In the genomic region with DNA sequence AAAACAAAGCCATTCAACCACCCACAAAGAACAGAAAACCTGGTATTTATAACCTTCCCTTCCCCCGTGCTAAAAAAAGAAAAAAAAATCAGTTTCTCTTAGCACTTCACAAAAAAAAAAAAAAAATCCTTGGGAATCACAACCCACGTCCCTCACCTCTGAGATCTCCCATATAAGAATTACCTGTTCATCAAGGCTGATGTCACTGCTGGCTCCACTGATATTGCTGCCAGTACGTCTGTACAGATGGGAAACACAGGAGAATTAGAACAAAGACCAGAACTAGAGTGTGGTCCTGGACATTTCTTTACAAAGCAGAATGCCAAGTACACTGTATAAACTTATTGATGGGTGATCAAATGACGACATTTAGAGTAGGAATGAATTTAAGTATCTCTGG, we compare ENCODE assay signal across 23 cellular contexts.
"Had no signal": no experiment of that assay in that cellular context is flagged by ENCODE, and none has a peak within 500 bp of the region (broad histone marks: within the 10 kb centered on the region; RNA-seq: fewer than 3 reads in every experiment).

No MANE protein-coding gene starts in this region.

- H3K27me3 Mint-ChIP-seq: activated CD4-positive, alpha-beta memory T cell treated with anti-CD3 and anti-CD28 coated beads for 36 hours; activated CD4-positive, alpha-beta T cell treated with anti-CD3 and anti-CD28 coated beads for 36 hours; activated CD4-positive, alpha-beta T cell treated with anti-CD3 and anti-CD28 coated beads, Interleukin-2, amount 10 ng/mL, durations not matched to agents 24 days and 14 days; activated CD8-positive, alpha-beta memory T cell treated with anti-CD3 and anti-CD28 coated beads, Interleukin-2, amount 10 ng/mL, durations not matched to agents 7 days and 5 days; activated naive CD4-positive, alpha-beta T cell treated with anti-CD3 and anti-CD28 coated beads, Interleukin-2, amount 50 U/mL, for 24 hours; effector memory CD8-positive, alpha-beta T cell had no signal

- H3K27me3 ChIP-seq: esophagus muscularis mucosa, gastroesophageal sphincter, heart right ventricle had no signal

- ATAC-seq: activated CD4-positive, alpha-beta T cell treated with anti-CD3 and anti-CD28 coated beads for 36 hours; activated CD8-positive, alpha-beta memory T cell treated with anti-CD3 and anti-CD28 coated beads, Interleukin-2, amount 10 ng/mL, durations not matched to agents 7 days and 5 days; activated CD8-positive, alpha-beta T cell treated with anti-CD3 and anti-CD28 coated beads, Interleukin-2, amount 10 ng/mL, durations not matched to agents 7 days and 5 days; effector memory CD8-positive, alpha-beta T cell; gastroesophageal sphincter; heart right ventricle had no signal

- H3K27ac ChIP-seq: esophagus muscularis mucosa, gastroesophageal sphincter, heart right ventricle had no signal

- H3K4me1 ChIP-seq: esophagus muscularis mucosa, gastroesophageal sphincter, heart right ventricle had no signal

- H3K27ac Mint-ChIP-seq: activated CD4-positive, alpha-beta memory T cell treated with anti-CD3 and anti-CD28 coated beads for 36 hours; activated CD4-positive, alpha-beta T cell treated with anti-CD3 and anti-CD28 coated beads for 36 hours; activated CD4-positive, alpha-beta T cell treated with anti-CD3 and anti-CD28 coated beads, Interleukin-2, amount 10 ng/mL, durations not matched to agents 24 days and 14 days; activated CD8-positive, alpha-beta memory T cell treated with anti-CD3 and anti-CD28 coated beads, Interleukin-2, amount 10 ng/mL, durations not matched to agents 7 days and 5 days; activated CD8-positive, alpha-beta T cell treated with anti-CD3 and anti-CD28 coated beads, Interleukin-2, amount 10 ng/mL, durations not matched to agents 7 days and 5 days; activated naive CD4-positive, alpha-beta T cell treated with anti-CD3 and anti-CD28 coated beads, Interleukin-2, amount 50 U/mL, for 24 hours; effector memory CD8-positive, alpha-beta T cell had no signal

- H3K9me3 ChIP-seq: esophagus muscularis mucosa, gastroesophageal sphincter, heart right ventricle had no signal

- DNase-seq: activated CD4-positive, alpha-beta memory T cell treated with anti-CD3 and anti-CD28 coated beads for 36 hours; activated CD4-positive, alpha-beta T cell treated with anti-CD3 and anti-CD28 coated beads for 36 hours; activated CD4-positive, alpha-beta T cell treated with anti-CD3 and anti-CD28 coated beads, Interleukin-2, amount 10 ng/mL, durations not matched to agents 24 days and 14 days; activated CD4-positive, CD25-positive, alpha-beta regulatory T cell; activated CD4-positive, CD25-positive, alpha-beta regulatory T cell treated with anti-CD3 and anti-CD28 coated beads, Interleukin-2, amount 50 U/mL, for 72 hours; activated CD8-positive, alpha-beta memory T cell treated with anti-CD3 and anti-CD28 coated beads, Interleukin-2, amount 10 ng/mL, durations not matched to agents 7 days and 5 days; activated CD8-positive, alpha-beta memory T cell treated with anti-CD3 and anti-CD28 coated beads, Interleukin-2, amount 50 U/mL, for 4 hours; activated CD8-positive, alpha-beta T cell treated with anti-CD3 and anti-CD28 coated beads, Interleukin-2, amount 10 ng/mL, durations not matched to agents 7 days and 5 days; activated gamma-delta T cell; activated naive CD4-positive, alpha-beta T cell; activated T-cell treated with anti-CD3 and anti-CD28 coated beads, Interleukin-2, amount 50 U/mL, for 48 hours; amniotic stem cell; cortex of kidney; dermis blood vessel endothelial cell; effector CD4-positive, alpha-beta T cell; effector memory CD8-positive, alpha-beta T cell; erythroblast; foreskin melanocyte; heart right ventricle; T-helper 2 cell had no signal

- H3K9me3 Mint-ChIP-seq: activated CD4-positive, alpha-beta memory T cell treated with anti-CD3 and anti-CD28 coated beads for 36 hours; activated CD4-positive, alpha-beta T cell treated with anti-CD3 and anti-CD28 coated beads, Interleukin-2, amount 10 ng/mL, durations not matched to agents 24 days and 14 days; activated naive CD4-positive, alpha-beta T cell treated with anti-CD3 and anti-CD28 coated beads, Interleukin-2, amount 50 U/mL, for 24 hours; effector memory CD8-positive, alpha-beta T cell had no signal

- H3K4me1 Mint-ChIP-seq: activated CD8-positive, alpha-beta memory T cell treated with anti-CD3 and anti-CD28 coated beads, Interleukin-2, amount 10 ng/mL, durations not matched to agents 7 days and 5 days had no signal

- H3K4me3 ChIP-seq: esophagus muscularis mucosa, gastroesophageal sphincter, heart right ventricle had no signal

- H3K4me3 Mint-ChIP-seq: activated CD4-positive, alpha-beta memory T cell treated with anti-CD3 and anti-CD28 coated beads for 36 hours; activated CD4-positive, alpha-beta T cell treated with anti-CD3 and anti-CD28 coated beads for 36 hours; activated CD4-positive, alpha-beta T cell treated with anti-CD3 and anti-CD28 coated beads, Interleukin-2, amount 10 ng/mL, durations not matched to agents 24 days and 14 days; activated CD8-positive, alpha-beta memory T cell treated with anti-CD3 and anti-CD28 coated beads, Interleukin-2, amount 10 ng/mL, durations not matched to agents 7 days and 5 days; activated CD8-positive, alpha-beta T cell treated with anti-CD3 and anti-CD28 coated beads, Interleukin-2, amount 10 ng/mL, durations not matched to agents 7 days and 5 days; activated naive CD4-positive, alpha-beta T cell treated with anti-CD3 and anti-CD28 coated beads, Interleukin-2, amount 50 U/mL, for 24 hours; effector memory CD8-positive, alpha-beta T cell had no signal
